1 cellular context compared by ENCODE assay signal in the genomic region with DNA sequence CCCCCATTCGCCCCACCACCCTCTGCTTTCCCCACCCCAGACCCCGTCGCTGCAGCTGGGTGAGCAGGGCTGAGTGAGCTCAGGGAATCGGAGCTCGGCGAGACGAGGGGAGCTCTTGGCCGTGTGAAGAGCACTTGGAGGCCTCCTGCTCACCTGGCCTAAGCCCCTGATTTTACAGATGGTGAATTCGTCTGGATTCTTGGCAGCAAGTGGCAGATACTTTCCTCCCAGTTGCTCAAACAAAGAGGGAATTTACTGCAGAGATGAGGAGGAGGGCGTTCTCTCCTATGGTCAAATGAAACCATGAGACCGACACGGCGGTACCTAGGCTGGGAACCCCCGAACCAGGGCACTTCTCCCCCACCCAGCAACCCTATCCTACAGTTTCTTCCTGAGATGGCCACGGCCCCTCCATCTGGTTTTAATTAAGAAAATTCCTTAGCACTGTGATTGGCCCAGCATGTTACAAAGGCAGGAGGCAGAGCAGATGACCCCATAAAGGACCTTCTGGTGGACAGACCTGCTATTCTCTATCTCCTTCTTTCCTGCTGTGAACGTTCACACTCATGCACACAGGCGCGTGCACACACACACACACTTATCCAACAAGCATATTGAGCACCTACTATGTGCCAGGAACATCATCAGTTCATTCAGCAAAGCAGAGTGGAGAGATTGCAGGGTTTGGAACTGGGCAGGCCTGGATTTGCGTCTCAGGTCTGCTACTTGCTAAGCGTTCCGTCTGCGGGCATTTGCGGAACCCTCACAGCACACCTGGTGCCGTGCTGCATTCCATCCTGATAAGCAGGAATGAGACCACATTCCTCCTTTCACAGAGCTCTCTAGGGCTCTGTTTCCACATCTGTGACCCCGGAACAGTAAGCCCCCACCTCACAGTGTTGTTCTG.
TF ChIP-seq lines count a peak whose summit lies in the region.

No MANE protein-coding gene starts in this region.

TF ChIP-seq in GM23338, 12 proteins besides CTCF, POLR2A, EP300 and RAD21 (continued from another document):
- TF ChIP-seq ETS1 (IDR thresholded peaks at IDR 0.05) = no peak
